In genomic region chr15:27121672-27122071, GRCh38 we compare ENCODE assay signal across 2 cellular contexts.
TF ChIP-seq lines count a peak whose summit lies in the region.

No MANE protein-coding gene starts in this region.

TF ChIP-seq in SK-N-SH, 30 proteins besides CTCF, POLR2A, EP300 and RAD21 (continued from another document):
- TF ChIP-seq USF1 (IDR thresholded peaks at IDR 0.05; ENCODE audit: borderline replicate concordance, low read depth): no peak
- TF ChIP-seq TCF12 (IDR thresholded peaks at IDR 0.05): peak; percentile 46; the same call in 1 of the 2 replicates
- no peak for TF ChIP-seq SIN3A (IDR thresholded peaks at IDR 0.05; ENCODE audit: borderline replicate concordance, low read depth, low read length)
- TF ChIP-seq, protein P1, sequence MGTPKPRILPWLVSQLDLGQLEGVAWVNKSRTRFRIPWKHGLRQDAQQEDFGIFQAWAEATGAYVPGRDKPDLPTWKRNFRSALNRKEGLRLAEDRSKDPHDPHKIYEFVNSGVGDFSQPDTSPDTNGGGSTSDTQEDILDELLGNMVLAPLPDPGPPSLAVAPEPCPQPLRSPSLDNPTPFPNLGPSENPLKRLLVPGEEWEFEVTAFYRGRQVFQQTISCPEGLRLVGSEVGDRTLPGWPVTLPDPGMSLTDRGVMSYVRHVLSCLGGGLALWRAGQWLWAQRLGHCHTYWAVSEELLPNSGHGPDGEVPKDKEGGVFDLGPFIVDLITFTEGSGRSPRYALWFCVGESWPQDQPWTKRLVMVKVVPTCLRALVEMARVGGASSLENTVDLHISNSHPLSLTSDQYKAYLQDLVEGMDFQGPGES (IDR thresholded peaks at IDR 0.05; ENCODE audit: low read depth, low read length): no peak
- TF ChIP-seq CHD2 (IDR thresholded peaks at IDR 0.05; ENCODE audit: low read length, partially characterized antibody): peak; percentile 59
- TF ChIP-seq FOXJ3 (CRISPR knock-in tag; IDR thresholded peaks at IDR 0.05): peak; percentile 80; the same call in 1 of the 2 replicates
- TF ChIP-seq GATA2 (CRISPR knock-in tag; IDR thresholded peaks at IDR 0.05): peak; percentile 96
- TF ChIP-seq, protein P2, sequence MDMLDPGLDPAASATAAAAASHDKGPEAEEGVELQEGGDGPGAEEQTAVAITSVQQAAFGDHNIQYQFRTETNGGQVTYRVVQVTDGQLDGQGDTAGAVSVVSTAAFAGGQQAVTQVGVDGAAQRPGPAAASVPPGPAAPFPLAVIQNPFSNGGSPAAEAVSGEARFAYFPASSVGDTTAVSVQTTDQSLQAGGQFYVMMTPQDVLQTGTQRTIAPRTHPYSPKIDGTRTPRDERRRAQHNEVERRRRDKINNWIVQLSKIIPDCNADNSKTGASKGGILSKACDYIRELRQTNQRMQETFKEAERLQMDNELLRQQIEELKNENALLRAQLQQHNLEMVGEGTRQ (IDR thresholded peaks at IDR 0.05; ENCODE audit: borderline replicate concordance, low read depth, low read length): no peak
- no peak for TF ChIP-seq TAF1 (IDR thresholded peaks at IDR 0.05; ENCODE audit: borderline replicate concordance, low read depth, low read length)

TF ChIP-seq in SK-N-SH treated with all-trans-retinoic acid at 6 μM for 48 hours, 23 proteins besides CTCF, POLR2A, EP300 and RAD21 (continued from another document):
- peak; percentile 84; the same call in 1 of the 2 replicates for TF ChIP-seq TSHZ2 (CRISPR knock-in tag; IDR thresholded peaks at IDR 0.05)
